ENCODE assay signal across 8 cellular contexts in genomic region chr14:55025948-55026347, GRCh38. TPM values are rescaled to one million over a fixed set of nuclear protein-coding genes. Genes with fewer than 3 reads are reported as not detected.
A peak's percentile ranks its signal among the peaks of the same experiment; 100 is the strongest.
DNase-seq lines count a peak whose midpoint lies in the region; ATAC-seq and TF ChIP-seq lines count a peak whose summit lies in the region.

No MANE protein-coding gene starts in this region.

- no peaks in the 10 kb centered on the region for H3K27me3 Mint-ChIP-seq in activated naive CD4-positive, alpha-beta T cell treated with anti-CD3 and anti-CD28 coated beads, Interleukin-2, amount 50 U/mL, for 24 hours
- H3K27me3 Mint-ChIP-seq in activated naive CD8-positive, alpha-beta T cell, result no peaks in the 10 kb centered on the region

- H3K27me3 ChIP-seq in left lung, result no peaks in the 10 kb centered on the region
- no peaks in the 10 kb centered on the region for H3K27me3 ChIP-seq in upper lobe of right lung

- H3K4me1 ChIP-seq in left lung (peaks cover 15 to 42% of the 10 kb centered on the region in 2 donors), upper lobe of right lung (peaks cover 34% of the 10 kb centered on the region)

- H3K4me1 Mint-ChIP-seq in activated naive CD4-positive, alpha-beta T cell treated with anti-CD3 and anti-CD28 coated beads, Interleukin-2, amount 50 U/mL, for 24 hours, result peaks cover 52% of the 10 kb centered on the region
- peaks cover 49% of the 10 kb centered on the region for H3K4me1 Mint-ChIP-seq in activated naive CD8-positive, alpha-beta T cell (ENCODE audit: low read depth)

- H3K9me3 Mint-ChIP-seq in activated naive CD4-positive, alpha-beta T cell treated with anti-CD3 and anti-CD28 coated beads, Interleukin-2, amount 50 U/mL, for 24 hours, result no peaks in the 10 kb centered on the region
- no peaks in the 10 kb centered on the region for H3K9me3 Mint-ChIP-seq in activated naive CD8-positive, alpha-beta T cell (ENCODE audit: low read depth)

- no peak for TF ChIP-seq CTCF in left lung (IDR thresholded peaks at IDR 0.05)
- TF ChIP-seq CTCF in upper lobe of right lung (IDR thresholded peaks at IDR 0.05), result no peak

- peaks cover 1% of the 10 kb centered on the region for H3K36me3 Mint-ChIP-seq in activated naive CD4-positive, alpha-beta T cell treated with anti-CD3 and anti-CD28 coated beads, Interleukin-2, amount 50 U/mL, for 24 hours
- H3K36me3 Mint-ChIP-seq in activated naive CD8-positive, alpha-beta T cell, result peaks cover 11% of the 10 kb centered on the region

- H3K4me3 ChIP-seq in left lung (peak overlapping the region; percentile 73 to 88), upper lobe of right lung (peak overlapping the region; percentile 78)

- intact Hi-C loops in left lung (cut with DNase I), result no loop called here
- intact Hi-C loops in upper lobe of right lung (cut with DNase I), result no loop called here

- ATAC-seq in left lung (no peak), upper lobe of right lung (no peak), HG03095 (IDR thresholded peaks at IDR 0.05; ENCODE audit: unreplicated experiment) (no peak), HG02759 (IDR thresholded peaks at IDR 0.05; ENCODE audit: unreplicated experiment) (no peak)

- H3K27ac Mint-ChIP-seq in activated naive CD4-positive, alpha-beta T cell treated with anti-CD3 and anti-CD28 coated beads, Interleukin-2, amount 50 U/mL, for 24 hours, result peak overlapping the region; percentile 10
- H3K27ac Mint-ChIP-seq in activated naive CD8-positive, alpha-beta T cell, result peak overlapping the region; percentile 94

- no peak overlapping the region for H3K27ac ChIP-seq in left lung
- H3K27ac ChIP-seq in upper lobe of right lung, result no peak overlapping the region

- H3K4me3 Mint-ChIP-seq in activated naive CD4-positive, alpha-beta T cell treated with anti-CD3 and anti-CD28 coated beads, Interleukin-2, amount 50 U/mL, for 24 hours, result peak overlapping the region; percentile 94
- H3K4me3 Mint-ChIP-seq in activated naive CD8-positive, alpha-beta T cell, result peak overlapping the region; percentile 93

- no peaks in the 10 kb centered on the region for H3K9me3 ChIP-seq in left lung
- H3K9me3 ChIP-seq in upper lobe of right lung, result no peaks in the 10 kb centered on the region

- DNase-seq in activated naive CD4-positive, alpha-beta T cell treated with Interleukin-2 at 50 U/mL for 16 hours, result no peak
- DNase-seq in left lung (no peak), upper lobe of right lung (no peak), kidney glomerular epithelial cell (lab: John Stamatoyannopoulos, UW) (no peak)

- H3K36me3 ChIP-seq in left lung (no peaks in the 10 kb centered on the region), upper lobe of right lung (no peaks in the 10 kb centered on the region)

RNA-seq across cellular contexts. Expression of gene WDHD1, which starts 1.0 kb away (rescaled TPM):
- total RNA-seq in left lung (1 to 10 TPM; 8.6 to 9.0 TPM), upper lobe of right lung (3.5 TPM)

RNA-seq across cellular contexts. Expression of gene SOCS4, which starts 1.1 kb away (rescaled TPM):
- total RNA-seq in left lung (10 to 100 TPM; 20.7 to 31.8 TPM), upper lobe of right lung (23.8 TPM)

RNA-seq across cellular contexts. Expression of gene MAPK1IP1L, which starts 25.5 kb away (rescaled TPM):
- total RNA-seq in left lung (10 to 100 TPM; 81.0 to 87.3 TPM), upper lobe of right lung (72.5 TPM)
